ENCODE assay signal across 11 cellular contexts in the genomic region with DNA sequence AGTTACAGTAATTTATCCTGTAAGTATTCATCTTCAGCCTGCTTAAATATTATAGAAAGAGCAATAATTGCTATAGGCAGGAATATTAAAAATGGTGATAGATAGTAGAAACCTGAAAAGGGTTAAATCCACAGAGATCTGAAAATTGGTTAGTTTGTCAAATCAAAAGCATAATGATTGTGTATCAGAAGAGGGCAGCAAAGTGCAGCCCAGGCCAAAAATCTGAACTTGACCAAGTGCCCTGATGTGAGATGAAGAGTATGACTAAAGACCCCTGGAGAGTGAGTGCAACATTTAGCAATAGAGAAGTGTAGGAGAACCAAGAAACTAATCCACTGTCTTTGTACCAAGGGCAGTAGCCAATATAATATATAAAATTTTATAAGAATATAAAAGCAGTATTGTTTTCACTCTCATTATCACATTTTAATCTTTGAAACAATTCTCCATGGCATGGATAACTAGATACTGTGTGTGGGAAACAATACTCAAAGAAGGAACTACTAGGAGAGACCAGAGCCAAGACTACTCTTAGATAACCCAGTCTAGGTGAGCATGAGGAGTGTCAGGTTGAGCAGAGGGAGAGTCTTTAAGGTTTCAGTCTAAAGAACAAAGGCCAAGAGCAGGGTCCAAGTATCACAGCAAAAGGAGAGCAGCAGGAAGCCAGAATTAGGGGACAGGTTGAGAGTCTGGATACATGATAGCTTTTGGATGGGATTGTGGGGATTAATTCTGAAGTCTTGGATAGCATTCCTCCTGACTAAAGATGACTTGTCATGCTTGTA.
DNase-seq lines count a peak whose midpoint lies in the region; ATAC-seq and TF ChIP-seq lines count a peak whose summit lies in the region.
"Had no signal": no experiment of that assay in that cellular context is flagged by ENCODE, and none has a peak within 500 bp of the region (broad histone marks: within the 10 kb centered on the region; RNA-seq: fewer than 3 reads in every experiment).

No MANE protein-coding gene starts in this region.

- H3K4me1 ChIP-seq in SK-N-SH (ENCODE audit: control insufficient read depth in 1 of 2, insufficient read depth in 2 of 2, low read depth in 1 of 2, low read length in 1 of 2): no peaks in the 10 kb centered on the region; a peak in 2 of 4 replicates
- H3K4me1 ChIP-seq in OCI-LY3 (ENCODE audit: low read length): no peaks in the 10 kb centered on the region
- H3K4me1 ChIP-seq in CD8-positive, alpha-beta T cell (ENCODE audit: insufficient read depth, low read length): no peaks in the 10 kb centered on the region

- H3F3A ChIP-seq in SK-N-SH (replicated peaks; ENCODE audit: insufficient read depth): no peaks in the 10 kb centered on the region

- peak; percentile 12 for DNase-seq in SK-N-SH
- peak; percentile 66 for DNase-seq in fibroblast of the aortic adventitia (ENCODE audit: low read depth)
- no peak for DNase-seq in type B pancreatic cell (ENCODE audit: extremely low spot score, unreplicated experiment)
- no peak for DNase-seq in CD8-positive, alpha-beta T cell
- DNase-seq in T-helper 1 cell: no peak
- DNase-seq: activated T-cell treated with anti-CD3 and anti-CD28 coated beads, Interleukin-2, amount 50 U/mL, for 72 hours; CD8-positive, alpha-beta memory T cell; ovary had no signal

- CTCF ChIA-PET in SK-N-SH (lab: Yijun Ruan, JAX): no interaction called here
- CTCF ChIA-PET in CD8-positive, alpha-beta T cell (lab: Charles Lee): no interaction called here

- intact Hi-C loops in CD8-positive, alpha-beta T cell (cut with DNase I, micrococcal nuclease): no loop called here

- H3K4me1 Mint-ChIP-seq in type B pancreatic cell (ENCODE audit: unreplicated experiment): no peaks in the 10 kb centered on the region
- no peaks in the 10 kb centered on the region for H3K4me1 Mint-ChIP-seq in CD8-positive, alpha-beta T cell (ENCODE audit: low read depth)
- H3K4me1 Mint-ChIP-seq: CD8-positive, alpha-beta memory T cell had no signal

- POLR2A ChIA-PET in SK-N-SH (lab: Yijun Ruan, JAX): no interaction called here
- POLR2A ChIA-PET in CD8-positive, alpha-beta T cell (lab: Charles Lee): no interaction called here

- no peak for TF ChIP-seq EP300 in SK-N-SH (IDR thresholded peaks at IDR 0.05; ENCODE audit: borderline replicate concordance in 1 of 2, low read depth in 1 of 2, low read length in 1 of 2)

- H3K27ac Mint-ChIP-seq in type B pancreatic cell: no peak overlapping the region
- no peak overlapping the region for H3K27ac Mint-ChIP-seq in CD8-positive, alpha-beta T cell
- H3K27ac Mint-ChIP-seq: activated T-cell treated with anti-CD3 and anti-CD28 coated beads, Interleukin-2, amount 50 U/mL, for 72 hours; CD8-positive, alpha-beta memory T cell had no signal

- H3K36me3 ChIP-seq in SK-N-SH (replicated peaks in 1 of 2; ENCODE audit: control insufficient read depth in 1 of 2, insufficient read depth in 2 of 2, low read length in 1 of 2): no peaks in the 10 kb centered on the region
- no peaks in the 10 kb centered on the region for H3K36me3 ChIP-seq in OCI-LY3 (replicated peaks; ENCODE audit: low read depth, low read length)
- no peaks in the 10 kb centered on the region for H3K36me3 ChIP-seq in CD8-positive, alpha-beta T cell (ENCODE audit: insufficient read depth, low read length)
- H3K36me3 ChIP-seq: ovary had no signal

- ATAC-seq in SK-N-SH treated with all-trans-retinoic acid at 6 μM for 48 hours (no peak; the same call in 2 of the 3 replicates), GM18873 (IDR thresholded peaks at IDR 0.05; ENCODE audit: low FRiP score, unreplicated experiment) (no peak)
- no peak for ATAC-seq in CD8-positive, alpha-beta T cell
- ATAC-seq: activated T-cell treated with anti-CD3 and anti-CD28 coated beads, Interleukin-2, amount 50 U/mL, for 72 hours had no signal

- H3K27ac ChIP-seq in SK-N-SH (ENCODE audit: low read depth in 2 of 2, low read length in 1 of 2): no peak overlapping the region
- H3K27ac ChIP-seq in OCI-LY3 (ENCODE audit: low read length): no peak overlapping the region
- H3K27ac ChIP-seq in CD8-positive, alpha-beta T cell (ENCODE audit: low read depth, low read length): no peak overlapping the region
- H3K27ac ChIP-seq: ovary had no signal

- H3K4me2 ChIP-seq in SK-N-SH (no peak overlapping the region), OCI-LY3 (ENCODE audit: low read length) (no peak overlapping the region)

- no peaks in the 10 kb centered on the region for H3K79me2 ChIP-seq in SK-N-SH (ENCODE audit: insufficient read depth)
- no peaks in the 10 kb centered on the region for H3K79me2 ChIP-seq in OCI-LY3 (ENCODE audit: low read length)

- H3K27me3 Mint-ChIP-seq in type B pancreatic cell: no peaks in the 10 kb centered on the region
- H3K27me3 Mint-ChIP-seq in CD8-positive, alpha-beta T cell (ENCODE audit: low read depth): no peaks in the 10 kb centered on the region
- H3K27me3 Mint-ChIP-seq: CD8-positive, alpha-beta memory T cell had no signal

- no peaks in the 10 kb centered on the region for H3K9me3 ChIP-seq in SK-N-SH
- H3K9me3 ChIP-seq in OCI-LY3 (ENCODE audit: insufficient read depth, low read length): no peaks in the 10 kb centered on the region
- no peaks in the 10 kb centered on the region for H3K9me3 ChIP-seq in CD8-positive, alpha-beta T cell (ENCODE audit: low read length)
- H3K9me3 ChIP-seq: ovary had no signal

- TF ChIP-seq RAD21 in SK-N-SH (IDR thresholded peaks at IDR 0.05; ENCODE audit: low read length): peak; percentile 72

- no peaks in the 10 kb centered on the region for H4K20me1 ChIP-seq in SK-N-SH (ENCODE audit: insufficient read depth)
- H4K20me1 ChIP-seq in OCI-LY3 (ENCODE audit: insufficient read depth, low read length): no peaks in the 10 kb centered on the region

- TF ChIP-seq CTCF in SK-N-SH (IDR thresholded peaks at IDR 0.05) (peak; percentile 57), OCI-LY3 (IDR thresholded peaks at IDR 0.05; ENCODE audit: low read depth, low read length) (peak; percentile 54), fibroblast of the aortic adventitia (IDR thresholded peaks at IDR 0.05; ENCODE audit: insufficient read depth, low read length) (peak; percentile 42), type B pancreatic cell (conservative IDR thresholded peaks at IDR 0.05) (peak; percentile 46)
- no peak for TF ChIP-seq CTCF in CD8-positive, alpha-beta T cell (IDR thresholded peaks at IDR 0.05)

- no peak overlapping the region for H3K9ac ChIP-seq in SK-N-SH
- H3K9ac ChIP-seq in OCI-LY3 (ENCODE audit: low read length): no peak overlapping the region

- H3K36me3 Mint-ChIP-seq in type B pancreatic cell: no peaks in the 10 kb centered on the region
- H3K36me3 Mint-ChIP-seq in CD8-positive, alpha-beta T cell: no peaks in the 10 kb centered on the region
- H3K36me3 Mint-ChIP-seq: CD8-positive, alpha-beta memory T cell had no signal

- H3K4me3 ChIP-seq in SK-N-SH (ENCODE audit: low read depth in 2 of 2, low read length in 1 of 2) (no peak overlapping the region), OCI-LY3 (ENCODE audit: low read length) (no peak overlapping the region), fibroblast of the aortic adventitia (ENCODE audit: low read depth, low read length) (no peak overlapping the region)
- H3K4me3 ChIP-seq in CD8-positive, alpha-beta T cell (ENCODE audit: low read depth, low read length): no peak overlapping the region
- H3K4me3 ChIP-seq: ovary had no signal

- H3K9me2 ChIP-seq in SK-N-SH: no peaks in the 10 kb centered on the region

- H3K4me3 Mint-ChIP-seq in type B pancreatic cell: no peak overlapping the region
- no peak overlapping the region for H3K4me3 Mint-ChIP-seq in CD8-positive, alpha-beta T cell
- H3K4me3 Mint-ChIP-seq: activated T-cell treated with anti-CD3 and anti-CD28 coated beads, Interleukin-2, amount 50 U/mL, for 72 hours; CD8-positive, alpha-beta memory T cell had no signal

- H2AFZ ChIP-seq in SK-N-SH (ENCODE audit: low read depth): no peak overlapping the region; the same call in 1 of the 2 replicates
- H2AFZ ChIP-seq in OCI-LY3 (ENCODE audit: low read depth, low read length): no peak overlapping the region

- H3K9me3 Mint-ChIP-seq in type B pancreatic cell: no peaks in the 10 kb centered on the region
- H3K9me3 Mint-ChIP-seq in CD8-positive, alpha-beta T cell: no peaks in the 10 kb centered on the region

- H3K27me3 ChIP-seq in SK-N-SH (ENCODE audit: insufficient read depth) (no peaks in the 10 kb centered on the region), OCI-LY3 (ENCODE audit: low read depth, low read length) (no peaks in the 10 kb centered on the region)
- no peaks in the 10 kb centered on the region for H3K27me3 ChIP-seq in CD8-positive, alpha-beta T cell (ENCODE audit: insufficient read depth, low read length)
- H3K27me3 ChIP-seq: ovary had no signal

TF ChIP-seq in SK-N-SH, 30 proteins besides CTCF, POLR2A, EP300 and RAD21:
- TF ChIP-seq SMC3 (IDR thresholded peaks at IDR 0.05; ENCODE audit: low read depth, low read length) (peak; percentile 45), YY1 (IDR thresholded peaks at IDR 0.05; ENCODE audit: low read depth) (no peak), TEAD4 (IDR thresholded peaks at IDR 0.05; ENCODE audit: borderline replicate concordance, insufficient read depth) (no peak)
- TF ChIP-seq, protein P1, sequence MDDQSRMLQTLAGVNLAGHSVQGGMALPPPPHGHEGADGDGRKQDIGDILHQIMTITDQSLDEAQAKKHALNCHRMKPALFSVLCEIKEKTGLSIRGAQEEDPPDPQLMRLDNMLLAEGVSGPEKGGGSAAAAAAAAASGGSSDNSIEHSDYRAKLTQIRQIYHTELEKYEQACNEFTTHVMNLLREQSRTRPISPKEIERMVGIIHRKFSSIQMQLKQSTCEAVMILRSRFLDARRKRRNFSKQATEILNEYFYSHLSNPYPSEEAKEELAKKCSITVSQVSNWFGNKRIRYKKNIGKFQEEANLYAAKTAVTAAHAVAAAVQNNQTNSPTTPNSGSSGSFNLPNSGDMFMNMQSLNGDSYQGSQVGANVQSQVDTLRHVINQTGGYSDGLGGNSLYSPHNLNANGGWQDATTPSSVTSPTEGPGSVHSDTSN (IDR thresholded peaks at IDR 0.05): no peak

TF ChIP-seq in SK-N-SH treated with all-trans-retinoic acid at 6 μM for 48 hours, 23 proteins besides CTCF, POLR2A, EP300 and RAD21 (continues in another document):
- TF ChIP-seq PPARA (CRISPR knock-in tag; IDR thresholded peaks at IDR 0.05; ENCODE audit: borderline replicate concordance) (no peak), ZNF8 (CRISPR knock-in tag; IDR thresholded peaks at IDR 0.05) (no peak), RARB (CRISPR knock-in tag; IDR thresholded peaks at IDR 0.05) (no peak), ESRRG (CRISPR knock-in tag; IDR thresholded peaks at IDR 0.05) (no peak), OSR1 (CRISPR knock-in tag; IDR thresholded peaks at IDR 0.05) (no peak)

Comparison
In these comparisons a context has a peak if more than half of its experiments do, and no peak if none do; other contexts are left out.
1. DNase-seq: peak in SK-N-SH (single experiment) and fibroblast of the aortic adventitia (single experiment); none in type B pancreatic cell (single experiment), CD8-positive, alpha-beta T cell (0 of 7) and T-helper 1 cell (0 of 5).